Comparison of ENCODE assay signal across 1 cellular context in genomic region chr18:55048892-55049291, GRCh38.
TF ChIP-seq lines count a peak whose summit lies in the region.

No MANE protein-coding gene starts in this region.

TF ChIP-seq in K562, 482 proteins besides CTCF, POLR2A, EP300 and RAD21 (continued from another document):
- TF ChIP-seq, protein P1, sequence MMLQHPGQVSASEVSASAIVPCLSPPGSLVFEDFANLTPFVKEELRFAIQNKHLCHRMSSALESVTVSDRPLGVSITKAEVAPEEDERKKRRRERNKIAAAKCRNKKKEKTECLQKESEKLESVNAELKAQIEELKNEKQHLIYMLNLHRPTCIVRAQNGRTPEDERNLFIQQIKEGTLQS (IDR thresholded peaks at IDR 0.05) = peak; percentile 49
- TF ChIP-seq, protein P1 (CRISPR knock-in tag; conservative IDR thresholded peaks at IDR 0.05) = no peak
